Comparison of ENCODE assay signal across 20 cellular contexts in genomic region chr10:49113741-49114141, GRCh38. TPM values are rescaled to one million over a fixed set of nuclear protein-coding genes. Genes with fewer than 3 reads are reported as not detected.
DNase-seq lines count a peak whose midpoint lies in the region; TF ChIP-seq lines count a peak whose summit lies in the region.
"Had no signal": no experiment of that assay in that cellular context is flagged by ENCODE, and none has a peak within 500 bp of the region (broad histone marks: within the 10 kb centered on the region; RNA-seq: fewer than 3 reads in every experiment).

No MANE protein-coding gene starts in this region.

- no peak overlapping the region for H3K4me2 ChIP-seq in mammary epithelial cell (ENCODE audit: insufficient read depth, low read depth, low read length)
- H3K4me2 ChIP-seq: A549, KMS-11 had no signal

- H3K27me3 Mint-ChIP-seq in nephron progenitor cell (ENCODE audit: low read depth, poor library complexity): peaks cover 61% of the 10 kb centered on the region
- peaks cover 23% of the 10 kb centered on the region for H3K27me3 Mint-ChIP-seq in osteocyte (ENCODE audit: unreplicated experiment)

- intact Hi-C loops in breast epithelium (cut with DNase I; ENCODE audit: low total_unique reads): no loop called here
- intact Hi-C loops in mammary epithelial cell (cut with micrococcal nuclease): no loop called here
- intact Hi-C loops in left ventricle myocardium inferior (cut with micrococcal nuclease): no loop called here
- intact Hi-C loops in uterus (cut with DNase I; ENCODE audit: low total_unique reads): no loop called here

- no peak overlapping the region for H2AFZ ChIP-seq in mammary epithelial cell (ENCODE audit: low read depth, low read length)

- H3K27me3 ChIP-seq in breast epithelium (no peaks in the 10 kb centered on the region), mammary epithelial cell (ENCODE audit: insufficient read depth, low read length) (peaks cover 27% of the 10 kb centered on the region), left ventricle myocardium inferior (ENCODE audit: low read depth) (no peaks in the 10 kb centered on the region), uterus (no peaks in the 10 kb centered on the region)

- H3K79me2 ChIP-seq in mammary epithelial cell (ENCODE audit: insufficient read depth, low read length): no peaks in the 10 kb centered on the region

- no TSS peak for BruUV-seq in mammary epithelial cell (replicated peaks; lab: Mats Ljungman, UMichigan)

- CTCF ChIA-PET in mammary epithelial cell (lab: Charles Lee; ENCODE audit: low non-redundant PET): no interaction called here

- H3K9me3 ChIP-seq in breast epithelium (no peaks in the 10 kb centered on the region), mammary epithelial cell (replicated peaks; ENCODE audit: insufficient read depth, low read length) (no peaks in the 10 kb centered on the region), left ventricle myocardium inferior (replicated peaks) (no peaks in the 10 kb centered on the region), uterus (no peaks in the 10 kb centered on the region)
- H3K9me3 ChIP-seq: A549, neutrophil had no signal

- no peaks in the 10 kb centered on the region for H3K4me1 ChIP-seq in breast epithelium
- H3K4me1 ChIP-seq in mammary epithelial cell (ENCODE audit: insufficient read depth, low read length): no peaks in the 10 kb centered on the region
- H3K4me1 ChIP-seq in left ventricle myocardium inferior: peaks cover 74% of the 10 kb centered on the region
- H3K4me1 ChIP-seq in uterus: peaks cover 0 to 6% of the 10 kb centered on the region in 2 donors
- H3K4me1 ChIP-seq: A549 had no signal

- no peak overlapping the region for H3K9ac ChIP-seq in mammary epithelial cell (ENCODE audit: insufficient read depth, low read length)
- H3K9ac ChIP-seq: KMS-11 had no signal

- DNase-seq in breast epithelium (ENCODE audit: low spot score in 2 of 2): no peak
- no peak for DNase-seq in mammary epithelial cell
- no peak for DNase-seq in left ventricle myocardium inferior
- no peak for DNase-seq in nephron progenitor cell
- DNase-seq in uterus: no peak
- no peak for DNase-seq in osteocyte (ENCODE audit: extremely low spot score, unreplicated experiment)
- no peak for DNase-seq in NCI-H446 treated with DMSO at 0.1 percent for 48 hours (lab: John Stamatoyannopoulos, UW)
- DNase-seq in NCI-H524 treated with DMSO at 0.1 percent for 48 hours (lab: John Stamatoyannopoulos, UW): no peak
- DNase-seq: activated CD4-positive, alpha-beta T cell treated with anti-CD3 and anti-CD28 coated beads, Interleukin-2, amount 50 U/mL, for 1 hour; HFFc6; hippocampal formation; NCI-H1417 treated with DMSO at 0.1 percent for 48 hours had no signal

- in situ Hi-C loops in mammary epithelial cell (cut with MboI; ENCODE audit: low sequenced_read_pairs in 2 of 2): no loop called here

- 54% methylated on average over 2 of the region's 3 CpGs for WGBS in mammary epithelial cell (ENCODE audit: low coverage, missing lambda C conversion rate)

- H3K36me3 Mint-ChIP-seq in nephron progenitor cell (ENCODE audit: low read depth) (no peaks in the 10 kb centered on the region), osteocyte (ENCODE audit: unreplicated experiment) (no peaks in the 10 kb centered on the region)
- H3K36me3 Mint-ChIP-seq: CD8-positive, alpha-beta T cell had no signal

- peak overlapping the region; percentile 86 for H3K4me3 Mint-ChIP-seq in nephron progenitor cell
- H3K4me3 Mint-ChIP-seq in osteocyte (ENCODE audit: unreplicated experiment): no peak overlapping the region
- H3K4me3 Mint-ChIP-seq: CD8-positive, alpha-beta T cell had no signal

- H3K27ac ChIP-seq in breast epithelium (peak overlapping the region in 1 of 2 donors; percentile 92), mammary epithelial cell (ENCODE audit: insufficient read depth, low read depth, low read length) (no peak overlapping the region), left ventricle myocardium inferior (replicated peaks) (peak overlapping the region; percentile 88), uterus (peak overlapping the region; percentile 17 to 87)
- H3K27ac ChIP-seq: A549, KMS-11, neutrophil had no signal

- H4K20me1 ChIP-seq in mammary epithelial cell (ENCODE audit: insufficient read depth, low read length): no peaks in the 10 kb centered on the region

- TF ChIP-seq POLR2A in breast epithelium (IDR thresholded peaks at IDR 0.05) (no peak), uterus (IDR thresholded peaks at IDR 0.05) (no peak)

- H3K9me3 Mint-ChIP-seq in nephron progenitor cell (no peaks in the 10 kb centered on the region), osteocyte (ENCODE audit: unreplicated experiment) (no peaks in the 10 kb centered on the region)
- H3K9me3 Mint-ChIP-seq: activated T-helper 1 cell treated with anti-CD3 and anti-CD28 coated beads, Interleukin-12 subunit alpha, Interleukin-12 subunit beta, Interleukin-2, Interleukin-4 antibody, amounts not matched to agents 30 ng/mL and 10 ng/mL and 1 ng/mL, durations not matched to agents 14 hours and 24 hours and 36 hours; CD8-positive, alpha-beta T cell; HFFc6; stimulated activated naive CD8-positive, alpha-beta T cell treated with anti-CD3 and anti-CD28 coated beads, Interleukin-15, Interleukin-2, amounts not matched to agents 100 ng/mL and 50 ng/mL, for 24 hours had no signal

- H3K27ac Mint-ChIP-seq in nephron progenitor cell (no peak overlapping the region), osteocyte (ENCODE audit: unreplicated experiment) (no peak overlapping the region)
- H3K27ac Mint-ChIP-seq: activated T-helper 1 cell treated with anti-CD3 and anti-CD28 coated beads, Interleukin-12 subunit alpha, Interleukin-12 subunit beta, Interleukin-2, Interleukin-4 antibody, amounts not matched to agents 30 ng/mL and 10 ng/mL and 1 ng/mL, durations not matched to agents 14 hours and 24 hours and 36 hours; CD8-positive, alpha-beta T cell; HFFc6; stimulated activated naive CD8-positive, alpha-beta T cell treated with anti-CD3 and anti-CD28 coated beads, Interleukin-15, Interleukin-2, amounts not matched to agents 100 ng/mL and 50 ng/mL, for 24 hours had no signal

- dilution Hi-C loops in mammary epithelial cell (cut with HindIII; ENCODE audit: low sequenced_read_pairs): no loop called here

- H3K4me3 ChIP-seq in breast epithelium: peak overlapping the region in 2 of 3 donors; percentile 62 to 83
- H3K4me3 ChIP-seq in mammary epithelial cell (replicated peaks in 1 of 3; ENCODE audit: insufficient read depth in 1 of 3, low read depth in 2 of 3, low read length in 3 of 3): no peak overlapping the region
- H3K4me3 ChIP-seq in left ventricle myocardium inferior: peak overlapping the region; percentile 77
- H3K4me3 ChIP-seq in uterus: no peak overlapping the region
- H3K4me3 ChIP-seq: A549 had no signal

- no peak for TF ChIP-seq CTCF in breast epithelium (IDR thresholded peaks at IDR 0.05)
- no peak for TF ChIP-seq CTCF in mammary epithelial cell (conservative IDR thresholded peaks at IDR 0.05 in 1 of 2, IDR thresholded peaks at IDR 0.05 in 1 of 2; ENCODE audit: extremely low read depth in 1 of 2, insufficient read depth in 1 of 2, low read depth in 1 of 2, low read length in 2 of 2)
- no peak for TF ChIP-seq CTCF in left ventricle myocardium inferior (IDR thresholded peaks at IDR 0.05; ENCODE audit: borderline replicate concordance)
- no peak for TF ChIP-seq CTCF in nephron progenitor cell (IDR thresholded peaks at IDR 0.05)
- TF ChIP-seq CTCF in uterus (IDR thresholded peaks at IDR 0.05): no peak
- no peak for TF ChIP-seq CTCF in osteocyte (IDR thresholded peaks at IDR 0.05)

- H3K4me1 Mint-ChIP-seq in nephron progenitor cell: peaks cover 31% of the 10 kb centered on the region
- peaks cover 12% of the 10 kb centered on the region for H3K4me1 Mint-ChIP-seq in osteocyte (ENCODE audit: unreplicated experiment)

- H3K36me3 ChIP-seq in breast epithelium (no peaks in the 10 kb centered on the region), mammary epithelial cell (ENCODE audit: insufficient read depth, low read length) (no peaks in the 10 kb centered on the region), left ventricle myocardium inferior (no peaks in the 10 kb centered on the region), uterus (no peaks in the 10 kb centered on the region)
- H3K36me3 ChIP-seq: neutrophil had no signal

RNA-seq across cellular contexts. Expression of gene VSTM4, which starts 1.6 kb away (rescaled TPM):
- 10 to 100 TPM in 1 of 3 donors, 1 to 10 TPM in 2; 8.5 to 17.3 (median 9.5) TPM for total RNA-seq in breast epithelium
- under 1 TPM in 1 of 2 donors, not detected in 1; under 0.01 TPM for total RNA-seq in mammary epithelial cell
- polyA plus RNA-seq in mammary epithelial cell: not detected
- polyA minus RNA-seq in mammary epithelial cell: not detected
- 21.1 TPM for total RNA-seq in left ventricle myocardium inferior
- 10 to 100 TPM; 10.3 to 46.6 (median 19.3) TPM for total RNA-seq in uterus
- 0.70 and 0.81 TPM in 2 replicates for total RNA-seq in osteocyte
- total RNA-seq: CD8-positive, alpha-beta T cell; SK-MEL-5 had no signal

RNA-seq across cellular contexts. Expression of gene FAM170B, which starts 20.1 kb away (rescaled TPM):
- total RNA-seq in breast epithelium (not detected), mammary epithelial cell (not detected), left ventricle myocardium inferior (not detected), uterus (not detected), osteocyte (not detected in 2 replicates)
- not detected for polyA plus RNA-seq in mammary epithelial cell
- polyA minus RNA-seq in mammary epithelial cell: not detected
- total RNA-seq: activated T-helper 1 cell treated with anti-CD3 and anti-CD28 coated beads, Interleukin-12 subunit alpha, Interleukin-12 subunit beta, Interleukin-2, Interleukin-4 antibody, amounts not matched to agents 30 ng/mL and 10 ng/mL and 1 ng/mL, durations not matched to agents 14 hours and 24 hours and 36 hours; CD8-positive, alpha-beta T cell; epithelial cell of proximal tubule; HFFc6; SK-MEL-5 had no signal
- polyA plus RNA-seq: A549 had no signal

Comparison
In these comparisons a context has a peak if more than half of its experiments do, and no peak if none do; other contexts are left out.
1. H3K4me3 ChIP-seq: peak in breast epithelium (2 of 3) and left ventricle myocardium inferior (single experiment); none in mammary epithelial cell (0 of 3) and uterus (0 of 2).